Comparison of ENCODE assay signal across 8 cellular contexts in the genomic region with DNA sequence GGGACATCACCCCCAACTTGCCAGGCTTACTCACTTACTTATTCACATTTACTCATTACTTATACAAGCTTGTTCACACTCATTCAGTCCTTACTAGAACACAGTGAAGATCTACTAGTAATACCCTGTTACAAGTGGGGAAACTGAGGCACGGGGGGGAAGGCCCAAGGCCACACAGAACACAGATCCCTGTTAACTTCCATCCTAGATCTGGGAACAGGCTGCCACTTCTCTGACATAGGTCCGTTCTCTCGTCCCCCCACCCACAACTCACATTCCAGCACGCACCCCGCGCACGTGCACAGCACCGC. TPM values are rescaled to one million over a fixed set of nuclear protein-coding genes. Genes with fewer than 3 reads are reported as not detected.
DNase-seq lines count a peak whose midpoint lies in the region; ATAC-seq and TF ChIP-seq lines count a peak whose summit lies in the region.

No MANE protein-coding gene starts in this region.

- H4K20me1 ChIP-seq in BLaER1 (no peaks in the 10 kb centered on the region), KMS-11 (ENCODE audit: insufficient read depth) (no peaks in the 10 kb centered on the region)

- no peaks in the 10 kb centered on the region for H3K79me2 ChIP-seq in KMS-11 (ENCODE audit: insufficient read depth, low read depth)

- intact Hi-C loops in naive thymus-derived CD4-positive, alpha-beta T cell (cut with micrococcal nuclease) = loop anchor here in 1 of 2 donors (5.0 kb wide), 1 partner anchor 164 kb away; no protein-coding TSS in a partner anchor

- H3K9me3 Mint-ChIP-seq in naive thymus-derived CD4-positive, alpha-beta T cell = peaks cover 0 to 1% (median 0%) of the 10 kb centered on the region in 11 donors

- H3K4me3 ChIP-seq in BLaER1 (peak overlapping the region; percentile 53), KMS-11 (IDR thresholded peaks at IDR 0.05; ENCODE audit: insufficient read depth, low read depth, low read length) (no peak overlapping the region), cardiac fibroblast (replicated peaks in 1 of 2; ENCODE audit: low read depth in 2 of 2, low read length in 2 of 2) (peak overlapping the region; percentile 32 to 40)
- H3K4me3 ChIP-seq in naive thymus-derived CD4-positive, alpha-beta T cell (ENCODE audit: low read length) = peak overlapping the region; percentile 64

- no peak for ATAC-seq in naive thymus-derived CD4-positive, alpha-beta T cell
- no peak for ATAC-seq in HG03460 (IDR thresholded peaks at IDR 0.05; ENCODE audit: unreplicated experiment)

- no peaks in the 10 kb centered on the region for H3K9me3 ChIP-seq in BLaER1
- H3K9me3 ChIP-seq in naive thymus-derived CD4-positive, alpha-beta T cell (ENCODE audit: control insufficient read depth in 2 of 3, low read length in 3 of 3) = no peaks in the 10 kb centered on the region

- H3K27me3 Mint-ChIP-seq in naive thymus-derived CD4-positive, alpha-beta T cell = peaks cover 14 to 50% (median 18%) of the 10 kb centered on the region in 5 donors

- peak overlapping the region; percentile 62 to 87 (median 80) for H3K4me3 Mint-ChIP-seq in naive thymus-derived CD4-positive, alpha-beta T cell

- H3K4me1 Mint-ChIP-seq in naive thymus-derived CD4-positive, alpha-beta T cell = peaks cover 7 to 24% (median 21%) of the 10 kb centered on the region in 7 donors

- TF ChIP-seq CTCF in KMS-11 (conservative IDR thresholded peaks at IDR 0.05; ENCODE audit: low read depth, low read length) (no peak), cardiac fibroblast (IDR thresholded peaks at IDR 0.05; ENCODE audit: low read depth, low read length) (no peak)

- H3K27ac Mint-ChIP-seq in naive thymus-derived CD4-positive, alpha-beta T cell = peak overlapping the region in 2 of 9 donors; percentile 19 to 21

- H3K36me3 ChIP-seq in BLaER1 (no peaks in the 10 kb centered on the region), KMS-11 (ENCODE audit: insufficient read depth) (no peaks in the 10 kb centered on the region)
- no peaks in the 10 kb centered on the region for H3K36me3 ChIP-seq in naive thymus-derived CD4-positive, alpha-beta T cell (ENCODE audit: control insufficient read depth in 2 of 3, insufficient read depth in 3 of 3, low read length in 3 of 3)

- H3K27ac ChIP-seq in BLaER1 (no peak overlapping the region), KMS-11 (no peak overlapping the region)
- no peak overlapping the region for H3K27ac ChIP-seq in naive thymus-derived CD4-positive, alpha-beta T cell (ENCODE audit: low read depth, low read length)

- H3K27me3 ChIP-seq in BLaER1 = peaks cover 37% of the 10 kb centered on the region
- H3K27me3 ChIP-seq in KMS-11 (ENCODE audit: insufficient read depth, low read depth) = peaks cover 3% of the 10 kb centered on the region; the same call in 1 of the 2 replicates
- peaks cover 0 to 2% of the 10 kb centered on the region in 2 donors for H3K27me3 ChIP-seq in naive thymus-derived CD4-positive, alpha-beta T cell (ENCODE audit: control insufficient read depth in 2 of 2, insufficient read depth in 2 of 2, low read length in 2 of 2)

- H3K9ac ChIP-seq in BLaER1 (no peak overlapping the region), KMS-11 (peak overlapping the region; percentile 27; the same call in 1 of the 2 replicates)

- H2AFZ ChIP-seq in KMS-11 (ENCODE audit: low read depth) = peak overlapping the region; percentile 98

- CTCF ChIA-PET in naive thymus-derived CD4-positive, alpha-beta T cell (lab: Charles Lee) = interaction anchor here (0.9 to 1.9 kb wide), 11 partner anchors 8 to 224 kb away, joined by 3 to 35 read pairs (median 5); partner anchors contain the start of gene NDUFA11

- H3K4me1 ChIP-seq in BLaER1 (peaks cover 70% of the 10 kb centered on the region), KMS-11 (ENCODE audit: low read depth, poor library complexity, severe bottlenecking) (peaks cover 9% of the 10 kb centered on the region)
- H3K4me1 ChIP-seq in naive thymus-derived CD4-positive, alpha-beta T cell (ENCODE audit: control insufficient read depth in 2 of 2, insufficient read depth in 2 of 2, low read length in 2 of 2) = peaks cover 13 to 20% of the 10 kb centered on the region in 2 donors

- POLR2A ChIA-PET in naive thymus-derived CD4-positive, alpha-beta T cell (lab: Charles Lee) = interaction anchor here (1.0 to 2.1 kb wide), 4 partner anchors 13 to 112 kb away, joined by 3 to 22 read pairs (median 10); partner anchors contain the start of genes DUS3L and VMAC

- H3K4me2 ChIP-seq in BLaER1 (peak overlapping the region; percentile 90), KMS-11 (peak overlapping the region; percentile 89)

- DNase-seq in cardiac fibroblast (ENCODE audit: low read depth in 2 of 2) (no peak), NCI-H2171 (lab: John Stamatoyannopoulos, UW) (no peak), cortex of kidney (lab: John Stamatoyannopoulos, UW) (no peak), putamen (ENCODE audit: low spot score) (no peak)
- DNase-seq in naive thymus-derived CD4-positive, alpha-beta T cell = no peak

- peaks cover 0 to 1% (median 0%) of the 10 kb centered on the region in 5 donors for H3K36me3 Mint-ChIP-seq in naive thymus-derived CD4-positive, alpha-beta T cell

RNA-seq across cellular contexts. Expression of gene NRTN, which starts 1.5 kb away (rescaled TPM):
- 1 to 10 TPM in 1 of 5 experiments, under 1 TPM in 3, not detected in 1; 0.19 to 1.0 (median 0.81) TPM for total RNA-seq in naive thymus-derived CD4-positive, alpha-beta T cell
- polyA plus RNA-seq in naive thymus-derived CD4-positive, alpha-beta T cell = under 1 TPM; 0.21 to 0.64 TPM

RNA-seq across cellular contexts. Expression of gene DUS3L, which starts 12.4 kb away (rescaled TPM):
- total RNA-seq in naive thymus-derived CD4-positive, alpha-beta T cell = 100 to 1,000 TPM in 2 of 5 experiments, 10 to 100 TPM in 3; 53.2 to 179 (median 82.7) TPM
- polyA plus RNA-seq in naive thymus-derived CD4-positive, alpha-beta T cell = 10 to 100 TPM; 33.1 to 56.5 TPM

RNA-seq across cellular contexts. Expression of gene PRR22, which starts 18.9 kb away (rescaled TPM):
- total RNA-seq in naive thymus-derived CD4-positive, alpha-beta T cell = 1 to 10 TPM; 4.7 to 8.6 (median 6.5) TPM
- under 1 TPM in 1 of 2 donors, not detected in 1; 0.20 TPM for polyA plus RNA-seq in naive thymus-derived CD4-positive, alpha-beta T cell

RNA-seq across cellular contexts. Expression of gene FUT6, which starts 36.1 kb away (rescaled TPM):
- total RNA-seq in naive thymus-derived CD4-positive, alpha-beta T cell = not detected
- polyA plus RNA-seq in naive thymus-derived CD4-positive, alpha-beta T cell = not detected

RNA-seq across cellular contexts. Expression of gene FUT3, which starts 47.9 kb away (rescaled TPM):
- total RNA-seq in naive thymus-derived CD4-positive, alpha-beta T cell = under 1 TPM in 2 of 5 experiments, not detected in 3; 0.29 to 0.45 TPM
- not detected for polyA plus RNA-seq in naive thymus-derived CD4-positive, alpha-beta T cell
